In genomic region chr19:11066326-11066725, GRCh38 we compare ENCODE assay signal across 1 cellular context.
A peak's percentile ranks its signal among the peaks of the same experiment; 100 is the strongest.
TF ChIP-seq lines count a peak whose summit lies in the region.

No MANE protein-coding gene starts in this region.

TF ChIP-seq in HepG2, 621 proteins besides CTCF, POLR2A, EP300 and RAD21 (continued from another document):
- TF ChIP-seq LBX2 (CRISPR knock-in tag; IDR thresholded peaks at IDR 0.05; ENCODE audit: borderline replicate concordance) (no peak), RXRB (CRISPR knock-in tag; IDR thresholded peaks at IDR 0.05; ENCODE audit: borderline replicate concordance) (peak; percentile 63)
TF ChIP-seq in HepG2: peak in this region for 31.
